8 cellular contexts compared by ENCODE assay signal in genomic region chr6:12013368-12013617, GRCh38. TPM values are rescaled to one million over a fixed set of nuclear protein-coding genes. Genes with fewer than 3 reads are reported as not detected.
DNase-seq lines count a peak whose midpoint lies in the region; ATAC-seq and TF ChIP-seq lines count a peak whose summit lies in the region.

No MANE protein-coding gene starts in this region.

- H4K20me1 ChIP-seq in OCI-LY1 (ENCODE audit: insufficient read depth, low read length), result no peaks in the 10 kb centered on the region

- no peaks in the 10 kb centered on the region for H3K27me3 ChIP-seq in CD8-positive, alpha-beta T cell (ENCODE audit: insufficient read depth, low read length)
- no peaks in the 10 kb centered on the region for H3K27me3 ChIP-seq in OCI-LY1 (ENCODE audit: insufficient read depth, low read length)
- no peaks in the 10 kb centered on the region for H3K27me3 ChIP-seq in endodermal cell (ENCODE audit: control insufficient read depth, insufficient read depth, low read length, poor library complexity, severe bottlenecking)
- no peaks in the 10 kb centered on the region for H3K27me3 ChIP-seq in neutrophil

- H3K4me3 Mint-ChIP-seq in CD8-positive, alpha-beta T cell, result peak overlapping the region; percentile 96
- peak overlapping the region; percentile 80 for H3K4me3 Mint-ChIP-seq in endodermal cell

- H3K4me1 ChIP-seq in CD8-positive, alpha-beta T cell (ENCODE audit: insufficient read depth, low read length), result peaks cover 35% of the 10 kb centered on the region
- H3K4me1 ChIP-seq in OCI-LY1 (ENCODE audit: insufficient read depth, low read length, severe bottlenecking), result peaks cover 26% of the 10 kb centered on the region
- no peaks in the 10 kb centered on the region for H3K4me1 ChIP-seq in endodermal cell (ENCODE audit: control insufficient read depth, insufficient read depth, low read length)
- peaks cover 27 to 29% of the 10 kb centered on the region in 2 experiments for H3K4me1 ChIP-seq in neutrophil (ENCODE audit: control insufficient read depth in 1 of 2, insufficient read depth in 1 of 2, low read depth in 1 of 2, low read length in 1 of 2)

- no peak overlapping the region for H2AFZ ChIP-seq in OCI-LY1 (ENCODE audit: low read length)

- CTCF ChIA-PET in CD8-positive, alpha-beta T cell (lab: Charles Lee), result interaction anchor here (0.8 to 1.5 kb wide), 4 partner anchors 9 to 310 kb away, joined by 3 to 5 read pairs (median 3); no protein-coding TSS in a partner anchor

- WGBS in endodermal cell (ENCODE audit: insufficient coverage in 1 of 2, insufficient read length in 1 of 2), 2 experiments, result 5 to 13% methylated on average over 3 to 8 of the region's 8 CpGs

- no peak for TF ChIP-seq POLR2A in GM18505 (IDR thresholded peaks at IDR 0.05; ENCODE audit: borderline replicate concordance, extremely low read depth, insufficient read depth, insufficient read length)

- no peak overlapping the region for H3K27ac ChIP-seq in CD8-positive, alpha-beta T cell (ENCODE audit: low read depth, low read length)
- H3K27ac ChIP-seq in OCI-LY1 (ENCODE audit: low read depth, low read length, poor library complexity, severe bottlenecking), result peak overlapping the region; percentile 70
- H3K27ac ChIP-seq in endodermal cell (ENCODE audit: low read depth, low read length), result peak overlapping the region; percentile 92
- H3K27ac ChIP-seq in neutrophil, result peak overlapping the region; percentile 98

- peak overlapping the region; percentile 88 for H3K9ac ChIP-seq in OCI-LY1 (ENCODE audit: low read length)
- peak overlapping the region; percentile 75 for H3K9ac ChIP-seq in endodermal cell (ENCODE audit: extremely low read depth, low read length, poor library complexity, severe bottlenecking)

- H3K79me2 ChIP-seq in OCI-LY1 (ENCODE audit: insufficient read depth, low read length), result peaks cover 55% of the 10 kb centered on the region

- H3K9me3 ChIP-seq in CD8-positive, alpha-beta T cell (ENCODE audit: low read length), result no peaks in the 10 kb centered on the region
- 0 out of 2 replicates have a peak, but pooled peaks cover 2% of the 10 kb centered on the region for H3K9me3 ChIP-seq in OCI-LY1 (ENCODE audit: low read length)
- peaks cover 28% of the 10 kb centered on the region for H3K9me3 ChIP-seq in endodermal cell (ENCODE audit: control insufficient read depth, low read length)
- no peaks in the 10 kb centered on the region for H3K9me3 ChIP-seq in neutrophil

- no peaks in the 10 kb centered on the region for H3F3A ChIP-seq in OCI-LY1 (ENCODE audit: insufficient read depth, low read length)

- H3K36me3 ChIP-seq in CD8-positive, alpha-beta T cell (ENCODE audit: insufficient read depth, low read length), result no peaks in the 10 kb centered on the region
- H3K36me3 ChIP-seq in OCI-LY1 (ENCODE audit: insufficient read depth, low read length) (peaks cover 45% of the 10 kb centered on the region), endodermal cell (ENCODE audit: control insufficient read depth, insufficient read depth, low read length) (peaks cover 40% of the 10 kb centered on the region), neutrophil (peaks cover 26% of the 10 kb centered on the region)

- peak overlapping the region; percentile 97 for H3K27ac Mint-ChIP-seq in CD8-positive, alpha-beta T cell
- peak overlapping the region; percentile 77 for H3K27ac Mint-ChIP-seq in endodermal cell

- H3K4me2 ChIP-seq in OCI-LY1 (ENCODE audit: low read length), result peak overlapping the region; percentile 96

- H3K36me3 Mint-ChIP-seq in CD8-positive, alpha-beta T cell, result peaks cover 43% of the 10 kb centered on the region
- H3K36me3 Mint-ChIP-seq in endodermal cell (ENCODE audit: low read depth), result peaks cover 36% of the 10 kb centered on the region

- peak overlapping the region; percentile 72 for H3K4me3 ChIP-seq in CD8-positive, alpha-beta T cell (ENCODE audit: low read depth, low read length)
- H3K4me3 ChIP-seq in OCI-LY1 (ENCODE audit: low read depth, low read length, poor library complexity, severe bottlenecking), result peak overlapping the region; percentile 99
- H3K4me3 ChIP-seq in endodermal cell (ENCODE audit: low read length), result peak overlapping the region; percentile 98
- peak overlapping the region; percentile 82 to 94 for H3K4me3 ChIP-seq in neutrophil (ENCODE audit: low read depth in 1 of 2, low read length in 1 of 2)

- no peak for TF ChIP-seq CTCF in CD8-positive, alpha-beta T cell (IDR thresholded peaks at IDR 0.05)
- TF ChIP-seq CTCF in OCI-LY1 (IDR thresholded peaks at IDR 0.05; ENCODE audit: low read length) (no peak), endodermal cell (conservative IDR thresholded peaks at IDR 0.05) (no peak), neutrophil (IDR thresholded peaks at IDR 0.05) (no peak)

- intact Hi-C loops in CD8-positive, alpha-beta T cell (cut with DNase I, micrococcal nuclease), result loop anchor here (2.0 to 10.0 kb wide), 8 partner anchors 46 to 1694 kb away; partner anchors contain the start of genes NEDD9 (in 2 of the 2), SMIM13 (in 1 of the 2), TBC1D7 (in 1 of the 2) and TMEM14B (in 1 of the 2)

- POLR2A ChIA-PET in CD8-positive, alpha-beta T cell (lab: Charles Lee), result interaction anchor here (0.6 to 2.2 kb wide), 2 partner anchors 7 to 12 kb away, joined by 4 to 8 read pairs; no protein-coding TSS in a partner anchor

- no peak for DNase-seq in CD8-positive, alpha-beta T cell
- DNase-seq in endodermal cell (no peak), GF-D8 (lab: John Stamatoyannopoulos, UW) (no peak)
- DNase-seq in activated CD4-positive, alpha-beta T cell treated with anti-CD3 and anti-CD28 coated beads, Interleukin-2, amount 50 U/mL, for 48 hours, result no peak

- ATAC-seq in CD8-positive, alpha-beta T cell, result no peak
- ATAC-seq in GM21619 (IDR thresholded peaks at IDR 0.05; ENCODE audit: unreplicated experiment) (no peak), GM18505 (IDR thresholded peaks at IDR 0.05; ENCODE audit: unreplicated experiment) (no peak)

- H3K9me2 ChIP-seq in OCI-LY1 (ENCODE audit: low read depth, low read length), result no peaks in the 10 kb centered on the region

- peaks cover 3% of the 10 kb centered on the region for H3K9me3 Mint-ChIP-seq in CD8-positive, alpha-beta T cell
- peaks cover 6% of the 10 kb centered on the region for H3K9me3 Mint-ChIP-seq in endodermal cell

- no peaks in the 10 kb centered on the region for H3K27me3 Mint-ChIP-seq in CD8-positive, alpha-beta T cell (ENCODE audit: low read depth)
- H3K27me3 Mint-ChIP-seq in endodermal cell (ENCODE audit: insufficient read depth), result no peaks in the 10 kb centered on the region

- peaks cover 59% of the 10 kb centered on the region for H3K4me1 Mint-ChIP-seq in CD8-positive, alpha-beta T cell (ENCODE audit: low read depth)
- H3K4me1 Mint-ChIP-seq in endodermal cell, result peaks cover 10% of the 10 kb centered on the region

RNA-seq across cellular contexts. Expression of gene HIVEP1, which starts 1.2 kb away (rescaled TPM):
- 10 to 100 TPM; 72.7 to 79.4 TPM for total RNA-seq in CD8-positive, alpha-beta T cell
- 10 to 100 TPM; 33.6 to 35.1 TPM for total RNA-seq in endodermal cell
- polyA plus RNA-seq in endodermal cell (2013, experiment 1 of 2), result 12.0 TPM
- 12.1 TPM for polyA plus RNA-seq in endodermal cell (2013, experiment 2 of 2)
